1 cellular context compared by ENCODE assay signal in the genomic region with DNA sequence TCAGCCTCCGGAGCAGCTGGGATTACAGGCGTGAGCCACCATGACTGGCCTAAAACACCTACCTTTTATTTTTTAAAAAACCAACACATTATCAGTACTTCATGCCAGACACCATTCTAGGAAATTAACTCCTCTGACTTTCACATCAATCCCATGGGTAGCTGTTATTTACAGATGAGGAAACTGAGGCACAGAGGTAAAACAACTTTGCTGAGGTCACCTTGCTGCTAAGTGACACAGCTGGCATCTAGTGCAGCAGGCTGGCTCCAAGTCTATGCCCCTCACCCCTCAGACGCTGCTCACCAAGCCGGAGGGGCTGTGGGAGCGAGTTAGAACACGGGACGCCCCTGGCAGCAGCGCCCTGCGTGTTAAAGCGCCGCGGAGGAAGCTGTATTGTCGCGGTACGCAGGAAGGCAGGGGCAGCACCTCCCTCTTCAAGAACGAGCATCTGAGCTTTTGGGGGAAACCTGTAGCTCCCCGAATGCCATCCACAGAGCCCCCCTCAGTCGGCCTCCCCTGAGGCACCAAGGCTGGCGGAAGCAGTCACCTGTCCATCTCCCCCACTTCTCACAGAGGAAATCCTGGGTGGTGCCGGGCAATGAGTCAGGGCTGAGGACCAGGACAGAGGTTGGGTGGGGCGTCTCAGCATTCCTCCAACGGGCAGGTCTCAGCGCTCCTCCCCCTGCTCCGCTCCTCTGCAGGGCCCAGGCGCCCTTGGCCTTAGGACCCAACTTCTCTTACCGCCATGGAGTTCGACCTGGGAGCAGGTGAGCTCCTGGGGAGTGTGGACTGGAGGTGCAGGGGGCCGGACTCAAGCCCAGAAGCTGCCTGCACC.
A peak's percentile ranks its signal among the peaks of the same experiment; 100 is the strongest.
TF ChIP-seq lines count a peak whose summit lies in the region.

C19orf33 (plus strand) TSS at position 735 of the 835 bp plus-strand sequence; CDS start at position 746, 11 bp downstream.

TF ChIP-seq in HepG2, 621 proteins besides CTCF, POLR2A, EP300 and RAD21:
- TF ChIP-seq ARID5B (CRISPR knock-in tag; IDR thresholded peaks at IDR 0.05), result 0 out of 2 replicates have a peak, but pooled peaks have one; percentile 5
- no peak for TF ChIP-seq NR3C1 (CRISPR knock-in tag; IDR thresholded peaks at IDR 0.05)
- TF ChIP-seq POLR2G (IDR thresholded peaks at IDR 0.05; ENCODE audit: low read depth, low read length), result 0 out of 2 replicates have a peak, but pooled peaks have one; percentile 13
- TF ChIP-seq WIZ (CRISPR knock-in tag; IDR thresholded peaks at IDR 0.05), result no peak
- TF ChIP-seq SAP130 (CRISPR knock-in tag; IDR thresholded peaks at IDR 0.05; ENCODE audit: low read depth), result 0 out of 2 replicates have a peak, but pooled peaks have one; percentile 21
- TF ChIP-seq, protein P1, sequence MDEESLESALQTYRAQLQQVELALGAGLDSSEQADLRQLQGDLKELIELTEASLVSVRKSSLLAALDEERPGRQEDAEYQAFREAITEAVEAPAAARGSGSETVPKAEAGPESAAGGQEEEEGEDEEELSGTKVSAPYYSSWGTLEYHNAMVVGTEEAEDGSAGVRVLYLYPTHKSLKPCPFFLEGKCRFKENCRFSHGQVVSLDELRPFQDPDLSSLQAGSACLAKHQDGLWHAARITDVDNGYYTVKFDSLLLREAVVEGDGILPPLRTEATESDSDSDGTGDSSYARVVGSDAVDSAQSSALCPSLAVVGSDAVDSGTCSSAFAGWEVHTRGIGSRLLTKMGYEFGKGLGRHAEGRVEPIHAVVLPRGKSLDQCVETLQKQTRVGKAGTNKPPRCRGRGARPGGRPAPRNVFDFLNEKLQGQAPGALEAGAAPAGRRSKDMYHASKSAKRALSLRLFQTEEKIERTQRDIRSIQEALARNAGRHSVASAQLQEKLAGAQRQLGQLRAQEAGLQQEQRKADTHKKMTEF (CRISPR knock-in tag; IDR thresholded peaks at IDR 0.05), result peak; percentile 8; the same call in 1 of the 2 replicates
- 0 out of 2 replicates have a peak, but pooled peaks have one; percentile 26 for TF ChIP-seq FOSL2 (CRISPR knock-in tag; IDR thresholded peaks at IDR 0.05)
- no peak for TF ChIP-seq MAZ (IDR thresholded peaks at IDR 0.05; ENCODE audit: borderline replicate concordance, low read depth, low read length)
- 0 out of 2 replicates have a peak, but pooled peaks have one; percentile 38 for TF ChIP-seq MAZ (CRISPR knock-in tag; IDR thresholded peaks at IDR 0.05; ENCODE audit: low read depth)
- TF ChIP-seq TBX2 (CRISPR knock-in tag; IDR thresholded peaks at IDR 0.05; ENCODE audit: borderline replicate concordance), result 0 out of 2 replicates have a peak, but pooled peaks have one; percentile 41
- TF ChIP-seq ZNF75D (CRISPR knock-in tag; IDR thresholded peaks at IDR 0.05; ENCODE audit: borderline replicate concordance), result no peak
- 0 out of 2 replicates have a peak, but pooled peaks have one; percentile 44 for TF ChIP-seq ZNF788 (CRISPR knock-in tag; IDR thresholded peaks at IDR 0.05; ENCODE audit: borderline replicate concordance)
- no peak for TF ChIP-seq GATAD2A (CRISPR knock-in tag; IDR thresholded peaks at IDR 0.05)
- TF ChIP-seq TCF12 (IDR thresholded peaks at IDR 0.05), result no peak
- TF ChIP-seq TCF12 (CRISPR knock-in tag; IDR thresholded peaks at IDR 0.05), result no peak
- TF ChIP-seq ZNF747 (CRISPR knock-in tag; IDR thresholded peaks at IDR 0.05; ENCODE audit: borderline replicate concordance), result peak; percentile 57; the same call in 1 of the 2 replicates
- 0 out of 2 replicates have a peak, but pooled peaks have one; percentile 9 for TF ChIP-seq ZBTB33 (CRISPR knock-in tag; IDR thresholded peaks at IDR 0.05)
- 0 out of 2 replicates have a peak, but pooled peaks have one; percentile 65 for TF ChIP-seq MTA1 (CRISPR knock-in tag; IDR thresholded peaks at IDR 0.05; ENCODE audit: borderline replicate concordance)
- TF ChIP-seq ZSCAN25 (CRISPR knock-in tag; IDR thresholded peaks at IDR 0.05), result peak; percentile 45; the same call in 1 of the 2 replicates
- TF ChIP-seq ZNF263 (CRISPR knock-in tag; IDR thresholded peaks at IDR 0.05), result 0 out of 2 replicates have a peak, but pooled peaks have one; percentile 43
- 0 out of 2 replicates have a peak, but pooled peaks have one; percentile 3 for TF ChIP-seq ZFP91 (CRISPR knock-in tag; IDR thresholded peaks at IDR 0.05; ENCODE audit: borderline replicate concordance)
